ENCODE assay signal across 14 cellular contexts in genomic region chr6:105608711-105609374, GRCh38.
DNase-seq lines count a peak whose midpoint lies in the region; ATAC-seq, FAIRE-seq and TF ChIP-seq lines count a peak whose summit lies in the region.
"Had no signal": no experiment of that assay in that cellular context is flagged by ENCODE, and none has a peak within 500 bp of the region (broad histone marks: within the 10 kb centered on the region; RNA-seq: fewer than 3 reads in every experiment).

No MANE protein-coding gene starts in this region.

- TF ChIP-seq EP300 in HepG2 (IDR thresholded peaks at IDR 0.05; ENCODE audit: low read depth in 2 of 2, low read length in 2 of 2) (no peak), HepG2 (CRISPR knock-in tag; IDR thresholded peaks at IDR 0.05; ENCODE audit: borderline replicate concordance) (no peak)

- H3K4me2 ChIP-seq in HepG2 (ENCODE audit: low read depth, low read length), result no peak overlapping the region

- peak; percentile 5 for DNase-seq in HepG2 (ENCODE audit: low spot score)
- DNase-seq in right lobe of liver, result no peak
- DNase-seq in brain microvascular endothelial cell, result peak; percentile 96
- DNase-seq in kidney tubule cell (ENCODE audit: low spot score), result peak; percentile 87
- DNase-seq in iPS-NIHi7 (ENCODE audit: extremely low spot score), result no peak
- no peak for DNase-seq in sciatic nerve (ENCODE audit: low spot score)
- DNase-seq in T-helper 17 cell, result no peak
- no peak for DNase-seq in activated naive CD4-positive, alpha-beta T cell treated with anti-CD3 and anti-CD28 coated beads, Interleukin-2, amount 50 U/mL, for 16 hours
- DNase-seq: ACHN; effector memory CD4-positive, alpha-beta T cell; stimulated activated CD4-positive, alpha-beta T cell treated with anti-CD3 and anti-CD28 coated beads, Interleukin-2, amount 100 ng/mL, for 24 hours; testis had no signal

- peaks cover 2% of the 10 kb centered on the region for H3K4me1 Mint-ChIP-seq in T-helper 17 cell

- no peaks in the 10 kb centered on the region for H3K79me2 ChIP-seq in HepG2 (ENCODE audit: insufficient read depth, low read length)

- ATAC-seq in HepG2 (no peak), right lobe of liver (no peak), sciatic nerve (no peak), T-helper 17 cell (no peak)

- FAIRE-seq in HepG2 (lab: Jason Lieb, UNC), result no peak
- FAIRE-seq: GM12892 had no signal

- no peaks in the 10 kb centered on the region for H3K36me3 Mint-ChIP-seq in T-helper 17 cell (ENCODE audit: low read depth)

- no peak for TF ChIP-seq CTCF in HepG2 (CRISPR knock-in tag; IDR thresholded peaks at IDR 0.05)
- no peak for TF ChIP-seq CTCF in right lobe of liver (IDR thresholded peaks at IDR 0.05)
- TF ChIP-seq CTCF in brain microvascular endothelial cell (IDR thresholded peaks at IDR 0.05; ENCODE audit: low read depth, low read length, missing control alignments), result no peak

- no peak overlapping the region for H3K4me3 Mint-ChIP-seq in T-helper 17 cell

- POLR2A ChIA-PET in HepG2 (lab: Yijun Ruan, JAX), result no interaction called here

- H3K27ac Mint-ChIP-seq in T-helper 17 cell, result no peak overlapping the region

- no peak overlapping the region for H3K9ac ChIP-seq in HepG2 (ENCODE audit: insufficient read depth, low read depth, low read length)

- no peaks in the 10 kb centered on the region for H3K9me3 ChIP-seq in HepG2 (ENCODE audit: low read length)
- no peaks in the 10 kb centered on the region for H3K9me3 ChIP-seq in right lobe of liver
- H3K9me3 ChIP-seq in T-helper 17 cell (ENCODE audit: control insufficient read depth, low read length, poor library complexity, severe bottlenecking), result no peaks in the 10 kb centered on the region
- H3K9me3 ChIP-seq: testis had no signal

- TF ChIP-seq POLR2A in HepG2 (IDR thresholded peaks at IDR 0.05; ENCODE audit: insufficient read depth in 1 of 2, low read depth in 2 of 2, low read length in 2 of 2) (no peak), right lobe of liver (IDR thresholded peaks at IDR 0.05) (no peak)

- no peak overlapping the region for H2AFZ ChIP-seq in HepG2 (ENCODE audit: low read length)

- TF ChIP-seq RAD21 in HepG2 (CRISPR knock-in tag; IDR thresholded peaks at IDR 0.05), result no peak

- H3K27ac ChIP-seq in HepG2 (ENCODE audit: extremely low read length, insufficient read depth, low read length) (no peak overlapping the region), right lobe of liver (no peak overlapping the region), brain microvascular endothelial cell (peak overlapping the region; percentile 99)
- H3K27ac ChIP-seq: testis had no signal

- intact Hi-C loops in HepG2 (cut with micrococcal nuclease; ENCODE audit: unreplicated experiment), result no loop called here
- intact Hi-C loops in right lobe of liver (cut with DNase I), result no loop called here
- intact Hi-C loops in sciatic nerve (cut with DNase I), result no loop called here

- CTCF ChIA-PET in HepG2 (lab: Yijun Ruan, JAX; ENCODE audit: low intra/inter-chr PET ratio, low total read pairs), result no interaction called here

- WGBS in HepG2 (ENCODE audit: low lambda C conversion rate), result 50% methylated on average over 10 of the region's 10 CpGs
- WGBS in right lobe of liver (ENCODE audit: insufficient coverage, low coverage, low lambda C conversion rate, missing lambda C conversion rate), result 74% methylated on average over 9 of the region's 10 CpGs

- in situ Hi-C loops in HepG2 (cut with HindIII; ENCODE audit: extremely low pct_ligation_motif_present, low pct_unique_long_range_greater_than_20kb) (no loop called here), brain microvascular endothelial cell (cut with HindIII; ENCODE audit: low pct_ligation_motif_present, low sequenced_read_pairs) (no loop called here)

- H3K27me3 ChIP-seq in HepG2 (ENCODE audit: control insufficient read depth in 1 of 2, insufficient read depth in 2 of 2, low read length in 2 of 2) (0 out of 5 replicates have a peak, but pooled peaks cover 0 to 7% of the 10 kb centered on the region in 2 experiments), right lobe of liver (no peaks in the 10 kb centered on the region), brain microvascular endothelial cell (replicated peaks) (no peaks in the 10 kb centered on the region)
- H3K27me3 ChIP-seq: testis had no signal

- H3K36me3 ChIP-seq in HepG2 (replicated peaks in 1 of 2; ENCODE audit: control insufficient read depth in 1 of 2, insufficient read depth in 2 of 2, low read length in 2 of 2) (no peaks in the 10 kb centered on the region), right lobe of liver (no peaks in the 10 kb centered on the region), brain microvascular endothelial cell (replicated peaks) (no peaks in the 10 kb centered on the region)

- no peaks in the 10 kb centered on the region for H4K20me1 ChIP-seq in HepG2 (ENCODE audit: insufficient read depth, low read length)

- peaks cover 5% of the 10 kb centered on the region for H3K27me3 Mint-ChIP-seq in T-helper 17 cell

- H3K4me1 ChIP-seq in HepG2 (ENCODE audit: insufficient read depth, low read length) (no peaks in the 10 kb centered on the region), right lobe of liver (no peaks in the 10 kb centered on the region)
- H3K4me1 ChIP-seq: testis had no signal

- H3K4me3 ChIP-seq in HepG2 (replicated peaks in 1 of 3; ENCODE audit: insufficient read depth in 1 of 3, low read depth in 2 of 3, low read length in 3 of 3) (no peak overlapping the region), right lobe of liver (no peak overlapping the region), brain microvascular endothelial cell (ENCODE audit: low read depth, low read length) (no peak overlapping the region)
- H3K4me3 ChIP-seq: lung, testis had no signal

- BruUV-seq in HepG2 (replicated peaks; lab: Mats Ljungman, UMichigan), result no TSS peak

TF ChIP-seq in HepG2, 621 proteins besides CTCF, POLR2A, EP300 and RAD21 (continues in another document):
- TF ChIP-seq, protein P1, sequence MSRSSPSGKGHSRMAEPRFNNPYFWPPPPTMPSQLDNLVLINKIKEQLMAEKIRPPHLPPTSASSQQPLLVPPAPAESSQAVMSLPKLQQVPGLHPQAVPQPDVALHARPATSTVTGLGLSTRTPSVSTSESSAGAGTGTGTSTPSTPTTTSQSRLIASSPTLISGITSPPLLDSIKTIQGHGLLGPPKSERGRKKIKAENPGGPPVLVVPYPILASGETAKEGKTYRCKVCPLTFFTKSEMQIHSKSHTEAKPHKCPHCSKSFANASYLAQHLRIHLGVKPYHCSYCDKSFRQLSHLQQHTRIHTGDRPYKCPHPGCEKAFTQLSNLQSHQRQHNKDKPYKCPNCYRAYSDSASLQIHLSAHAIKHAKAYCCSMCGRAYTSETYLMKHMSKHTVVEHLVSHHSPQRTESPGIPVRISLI (CRISPR knock-in tag; IDR thresholded peaks at IDR 0.05; ENCODE audit: borderline replicate concordance), result no peak
- TF ChIP-seq, protein P2, sequence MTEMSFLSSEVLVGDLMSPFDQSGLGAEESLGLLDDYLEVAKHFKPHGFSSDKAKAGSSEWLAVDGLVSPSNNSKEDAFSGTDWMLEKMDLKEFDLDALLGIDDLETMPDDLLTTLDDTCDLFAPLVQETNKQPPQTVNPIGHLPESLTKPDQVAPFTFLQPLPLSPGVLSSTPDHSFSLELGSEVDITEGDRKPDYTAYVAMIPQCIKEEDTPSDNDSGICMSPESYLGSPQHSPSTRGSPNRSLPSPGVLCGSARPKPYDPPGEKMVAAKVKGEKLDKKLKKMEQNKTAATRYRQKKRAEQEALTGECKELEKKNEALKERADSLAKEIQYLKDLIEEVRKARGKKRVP (CRISPR knock-in tag; IDR thresholded peaks at IDR 0.05), result no peak
- TF ChIP-seq ZNF597 (CRISPR knock-in tag; IDR thresholded peaks at IDR 0.05) (no peak), CBX1 (IDR thresholded peaks at IDR 0.05; ENCODE audit: low read depth) (no peak), JUND (CRISPR knock-in tag; IDR thresholded peaks at IDR 0.05) (no peak), ZBTB38 (CRISPR knock-in tag; IDR thresholded peaks at IDR 0.05) (no peak), RFXANK (CRISPR knock-in tag; IDR thresholded peaks at IDR 0.05) (no peak), ATF1 (CRISPR knock-in tag; IDR thresholded peaks at IDR 0.05) (no peak), ZNF749 (CRISPR knock-in tag; IDR thresholded peaks at IDR 0.05; ENCODE audit: borderline replicate concordance) (no peak), PHF20 (CRISPR knock-in tag; IDR thresholded peaks at IDR 0.05) (no peak), CCAR2 (optimal IDR thresholded peaks at IDR 0.05; ENCODE audit: low read depth, low read length) (no peak), ZNF550 (CRISPR knock-in tag; IDR thresholded peaks at IDR 0.05; ENCODE audit: borderline replicate concordance) (no peak), KLF15 (CRISPR knock-in tag; IDR thresholded peaks at IDR 0.05; ENCODE audit: borderline replicate concordance) (no peak), ZC3H4 (CRISPR knock-in tag; IDR thresholded peaks at IDR 0.05; ENCODE audit: borderline replicate concordance) (no peak)
- TF ChIP-seq, protein P3, sequence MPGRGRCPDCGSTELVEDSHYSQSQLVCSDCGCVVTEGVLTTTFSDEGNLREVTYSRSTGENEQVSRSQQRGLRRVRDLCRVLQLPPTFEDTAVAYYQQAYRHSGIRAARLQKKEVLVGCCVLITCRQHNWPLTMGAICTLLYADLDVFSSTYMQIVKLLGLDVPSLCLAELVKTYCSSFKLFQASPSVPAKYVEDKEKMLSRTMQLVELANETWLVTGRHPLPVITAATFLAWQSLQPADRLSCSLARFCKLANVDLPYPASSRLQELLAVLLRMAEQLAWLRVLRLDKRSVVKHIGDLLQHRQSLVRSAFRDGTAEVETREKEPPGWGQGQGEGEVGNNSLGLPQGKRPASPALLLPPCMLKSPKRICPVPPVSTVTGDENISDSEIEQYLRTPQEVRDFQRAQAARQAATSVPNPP (CRISPR knock-in tag; IDR thresholded peaks at IDR 0.05), result no peak

Comparison
In these comparisons a context has a peak if more than half of its experiments do, and no peak if none do; other contexts are left out.
1. DNase-seq: peak in HepG2 (single experiment), brain microvascular endothelial cell (single experiment) and kidney tubule cell (single experiment); none in right lobe of liver (0 of 3), iPS-NIHi7 (single experiment), sciatic nerve (single experiment), T-helper 17 cell (0 of 3) and activated naive CD4-positive, alpha-beta T cell treated with anti-CD3 and anti-CD28 coated beads, Interleukin-2, amount 50 U/mL, for 16 hours (single experiment).